8 cellular contexts compared by ENCODE assay signal in genomic region chr13:27270594-27271520, GRCh38.
DNase-seq lines count a peak whose midpoint lies in the region; ATAC-seq lines count a peak whose summit lies in the region.

Gene RASL11A, plus strand, starts transcription at chr13:27270830. Its CDS starts 115 bp downstream, at chr13:27270945.

- DNase-seq in AML-193 (lab: John Stamatoyannopoulos, UW) = peak; percentile 66 to 72
- DNase-seq in NCI-H526 treated with DMSO at 0.1 percent for 48 hours (lab: John Stamatoyannopoulos, UW) = peak; percentile 87
- DNase-seq in activated CD8-positive, alpha-beta memory T cell treated with anti-CD3 and anti-CD28 coated beads for 24 hours = peak; percentile 93
- peak; percentile 55 for DNase-seq in effector CD8-positive, alpha-beta T cell (lab: John Stamatoyannopoulos, UW)
- DNase-seq in medulla oblongata (ENCODE audit: extremely low spot score) = peak; percentile 89
- DNase-seq in stimulated activated CD8-positive, alpha-beta memory T cell treated with anti-CD3 and anti-CD28 coated beads, Interleukin-12 subunit alpha, Interleukin-12 subunit beta, amount 100 ng/mL, for 1 hour (ENCODE audit: low read depth) = peak; percentile 48

- ATAC-seq in GM18873 (IDR thresholded peaks at IDR 0.05; ENCODE audit: low FRiP score, unreplicated experiment) (peak; percentile 52), HG03108 (IDR thresholded peaks at IDR 0.05; ENCODE audit: unreplicated experiment) (peak; percentile 90)

Comparison
In these comparisons a context has a peak if more than half of its experiments do, and no peak if none do; other contexts are left out.
1. Peak in every context shown above with its lines: DNase-seq and ATAC-seq.